In the genomic region with DNA sequence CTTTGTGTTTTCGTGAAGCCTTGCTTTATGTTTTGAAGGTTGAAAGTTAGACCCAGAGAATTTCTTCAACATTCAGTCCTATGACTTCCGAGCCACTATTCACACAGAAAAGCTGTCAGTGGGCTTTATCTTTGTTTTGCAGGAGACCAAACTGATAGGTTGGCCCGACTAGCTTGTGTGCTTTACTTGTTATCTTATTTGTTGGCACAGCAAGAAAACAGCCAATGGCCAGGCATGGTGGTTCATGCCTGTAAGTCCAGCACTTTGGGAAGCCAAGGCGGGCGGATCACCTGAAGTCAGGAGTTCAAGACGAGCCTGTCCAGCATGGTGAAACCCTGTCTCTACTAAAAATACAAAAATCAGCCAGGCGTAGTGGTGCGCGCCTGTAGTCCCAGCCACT, we compare ENCODE assay signal across 21 cellular contexts.
DNase-seq lines count a peak whose midpoint lies in the region; ATAC-seq and TF ChIP-seq lines count a peak whose summit lies in the region.
"Had no signal": no experiment of that assay in that cellular context is flagged by ENCODE, and none has a peak within 500 bp of the region (broad histone marks: within the 10 kb centered on the region; RNA-seq: fewer than 3 reads in every experiment).

No MANE protein-coding gene starts in this region.

- no peak overlapping the region for H3K4me3 Mint-ChIP-seq in stimulated activated memory B cell treated with anti-CD40 and anti-IgM and Interleukin-4, amounts not matched to agents 10 μg/mL and 1 μg/mL and 100 μg/mL, for 72 hours
- H3K4me3 Mint-ChIP-seq: CD4-positive, CD25-positive, alpha-beta regulatory T cell; H9 had no signal

- peak; percentile 44 for DNase-seq in activated effector memory CD4-positive, alpha-beta T cell treated with anti-CD3 and anti-CD28 coated beads, Interleukin-2, amount 50 U/mL, for 16 hours
- DNase-seq in activated effector memory CD4-positive, alpha-beta T cell treated with Interleukin-2 at 50 U/mL for 16 hours, result no peak
- DNase-seq in OCI-M2 (lab: John Stamatoyannopoulos, UW; ENCODE audit: unreplicated experiment) (peak; percentile 32), erythroblast (lab: John Stamatoyannopoulos, UW) (peak; percentile 77 to 93), NCI-H2081 treated with DMSO at 0.1 percent for 48 hours (lab: John Stamatoyannopoulos, UW) (no peak), DMS 273 treated with DMSO at 0.1 percent for 48 hours (lab: John Stamatoyannopoulos, UW) (no peak), SHP77 treated with DMSO at 0.1 percent for 48 hours (lab: John Stamatoyannopoulos, UW) (no peak)
- DNase-seq: CD4-positive, CD25-positive, alpha-beta regulatory T cell; GM23248; H9; KG1; MG63; NCI-H1105 treated with DMSO at 0.1 percent for 48 hours; NCI-H146; NCI-H2029; NCI-H446 treated with DMSO at 0.1 percent for 48 hours; NCI-H526; NK-92 treated with Interleukin-12 subunit alpha and Interleukin-12 subunit beta, amount 100 ng/mL, for 24 hours; RPMI8226; SHP77 had no signal

- ATAC-seq in stimulated activated memory B cell treated with anti-CD40 and anti-IgM and Interleukin-4, amounts not matched to agents 10 μg/mL and 1 μg/mL and 100 μg/mL, for 72 hours, result no peak

- H3K4me1 Mint-ChIP-seq in stimulated activated memory B cell treated with anti-CD40 and anti-IgM and Interleukin-4, amounts not matched to agents 10 μg/mL and 1 μg/mL and 100 μg/mL, for 72 hours, result peaks cover 26% of the 10 kb centered on the region
- H3K4me1 Mint-ChIP-seq: CD4-positive, CD25-positive, alpha-beta regulatory T cell had no signal

- H3K36me3 Mint-ChIP-seq in stimulated activated memory B cell treated with anti-CD40 and anti-IgM and Interleukin-4, amounts not matched to agents 10 μg/mL and 1 μg/mL and 100 μg/mL, for 72 hours, result no peaks in the 10 kb centered on the region
- H3K36me3 Mint-ChIP-seq: CD4-positive, CD25-positive, alpha-beta regulatory T cell had no signal

- peak overlapping the region; percentile 89 for H3K27ac Mint-ChIP-seq in stimulated activated memory B cell treated with anti-CD40 and anti-IgM and Interleukin-4, amounts not matched to agents 10 μg/mL and 1 μg/mL and 100 μg/mL, for 72 hours
- H3K27ac Mint-ChIP-seq: CD4-positive, CD25-positive, alpha-beta regulatory T cell; H9 had no signal

- no peaks in the 10 kb centered on the region for H3K9me3 Mint-ChIP-seq in stimulated activated memory B cell treated with anti-CD40 and anti-IgM and Interleukin-4, amounts not matched to agents 10 μg/mL and 1 μg/mL and 100 μg/mL, for 72 hours
- H3K9me3 Mint-ChIP-seq: H9 had no signal

- no peaks in the 10 kb centered on the region for H3K27me3 Mint-ChIP-seq in stimulated activated memory B cell treated with anti-CD40 and anti-IgM and Interleukin-4, amounts not matched to agents 10 μg/mL and 1 μg/mL and 100 μg/mL, for 72 hours

- no peak for TF ChIP-seq POLR2A in erythroblast (IDR thresholded peaks at IDR 0.05; ENCODE audit: low read length)

Comparison
In these comparisons a context has a peak if more than half of its experiments do, and no peak if none do; other contexts are left out.
1. DNase-seq: peak in activated effector memory CD4-positive, alpha-beta T cell treated with anti-CD3 and anti-CD28 coated beads, Interleukin-2, amount 50 U/mL, for 16 hours (single experiment), OCI-M2 (single experiment) and erythroblast (2 of 2); none in activated effector memory CD4-positive, alpha-beta T cell treated with Interleukin-2 at 50 U/mL for 16 hours (single experiment), NCI-H2081 treated with DMSO at 0.1 percent for 48 hours (single experiment), DMS 273 treated with DMSO at 0.1 percent for 48 hours (single experiment) and SHP77 treated with DMSO at 0.1 percent for 48 hours (single experiment).